ENCODE assay signal across 8 cellular contexts in genomic region chr6:37353761-37354525, GRCh38. TPM values are rescaled to one million over a fixed set of nuclear protein-coding genes. Genes with fewer than 3 reads are reported as not detected.
DNase-seq lines count a peak whose midpoint lies in the region; ATAC-seq and TF ChIP-seq lines count a peak whose summit lies in the region.

RNF8 (plus strand) TSS chr6:37353983; CDS start chr6:37354165, 182 bp downstream.

- H4K20me1 ChIP-seq in hepatocyte (ENCODE audit: insufficient read depth, poor library complexity, severe bottlenecking): no peaks in the 10 kb centered on the region

- no peaks in the 10 kb centered on the region for H3K27me3 ChIP-seq in hepatocyte
- no peaks in the 10 kb centered on the region for H3K27me3 ChIP-seq in aorta (ENCODE audit: control insufficient read depth in 1 of 2, insufficient read depth in 2 of 2, low read length in 1 of 2)

- under 1% methylated on average over 43 of the region's 54 CpGs for WGBS in hepatocyte (ENCODE audit: low lambda C conversion rate, missing lambda C conversion rate)
- 0 to 1% methylated on average over 54 of the region's 54 CpGs for WGBS in aorta, 2 donors

- H3K36me3 ChIP-seq in hepatocyte (replicated peaks; ENCODE audit: insufficient read depth, low read depth): no peaks in the 10 kb centered on the region
- no peaks in the 10 kb centered on the region for H3K36me3 ChIP-seq in aorta (ENCODE audit: control insufficient read depth in 1 of 2, insufficient read depth in 2 of 2, low read length in 1 of 2)

- peak; percentile 77 for DNase-seq in NCI-H2029 (lab: John Stamatoyannopoulos, UW)
- DNase-seq in T-helper 9 cell: peak; percentile 81
- DNase-seq in astrocyte of the spinal cord (ENCODE audit: low read depth, low spot score): peak; percentile 89
- DNase-seq in hepatocyte (ENCODE audit: low spot score): peak; percentile 94
- DNase-seq in renal cortical epithelial cell (ENCODE audit: low read depth): peak; percentile 76
- peak; percentile 94 to 98 for DNase-seq in aorta

- ATAC-seq in GM18505 (IDR thresholded peaks at IDR 0.05; ENCODE audit: unreplicated experiment): peak; percentile 88
- ATAC-seq in HG02938 (IDR thresholded peaks at IDR 0.05; ENCODE audit: unreplicated experiment): peak; percentile 76
- peak; percentile 97 for ATAC-seq in aorta (ENCODE audit: low FRiP score)

- H3K4me3 ChIP-seq in astrocyte of the spinal cord (ENCODE audit: low read depth, low read length) (peak within 1 kb of the TSS; percentile 82), hepatocyte (peak within 1 kb of the TSS; percentile 94), aorta (ENCODE audit: low read length in 2 of 2) (peak within 1 kb of the TSS; percentile 85 to 87)

- H2AFZ ChIP-seq in hepatocyte: peak within 1 kb of the TSS; percentile 88

- peak; percentile 82 for TF ChIP-seq POLR2A in GM18505 (IDR thresholded peaks at IDR 0.05; ENCODE audit: borderline replicate concordance, extremely low read depth, insufficient read depth, insufficient read length)

- TF ChIP-seq CTCF in astrocyte of the spinal cord (IDR thresholded peaks at IDR 0.05; ENCODE audit: low read depth, low read length) (no peak), hepatocyte (IDR thresholded peaks at IDR 0.05; ENCODE audit: poor library complexity) (no peak)

- intact Hi-C loops in aorta (cut with DNase I): no loop called here

- peaks cover 49% of the 10 kb centered on the region for H3K79me2 ChIP-seq in hepatocyte

- H3K27ac ChIP-seq in hepatocyte (peak within 1 kb of the TSS; percentile 70), aorta (ENCODE audit: low read depth in 1 of 2, low read length in 2 of 2) (no peak within 1 kb of the TSS)

- in situ Hi-C loops in astrocyte of the spinal cord (cut with HindIII; ENCODE audit: low sequenced_read_pairs): no loop called here

- H3K9me3 ChIP-seq in hepatocyte (ENCODE audit: low read depth) (no peaks in the 10 kb centered on the region), aorta (ENCODE audit: control insufficient read depth, low read length) (no peaks in the 10 kb centered on the region)

- H3K4me2 ChIP-seq in hepatocyte: peak within 1 kb of the TSS; percentile 74

- H3K4me1 ChIP-seq in hepatocyte (ENCODE audit: insufficient read depth): peaks cover 5% of the 10 kb centered on the region
- H3K4me1 ChIP-seq in aorta (ENCODE audit: control insufficient read depth in 1 of 2, insufficient read depth in 2 of 2, low read length in 2 of 2): no peaks in the 10 kb centered on the region

- H3K9me2 ChIP-seq in hepatocyte (replicated peaks; ENCODE audit: insufficient read depth): no peaks in the 10 kb centered on the region

RNA-seq across cellular contexts. Expression of gene RNF8, which starts in this region (rescaled TPM):
- 25.1 and 30.6 TPM in 2 replicates for total RNA-seq in hepatocyte
- 24.4 and 30.8 TPM in 2 replicates for polyA plus RNA-seq in hepatocyte
- 24.5 and 31.3 TPM in 2 replicates for total RNA-seq in renal cortical epithelial cell
- total RNA-seq in aorta: 10 to 100 TPM; 13.9 to 16.4 TPM
- 10 to 100 TPM; 14.4 to 15.4 TPM for polyA plus RNA-seq in aorta
